In the genomic region with DNA sequence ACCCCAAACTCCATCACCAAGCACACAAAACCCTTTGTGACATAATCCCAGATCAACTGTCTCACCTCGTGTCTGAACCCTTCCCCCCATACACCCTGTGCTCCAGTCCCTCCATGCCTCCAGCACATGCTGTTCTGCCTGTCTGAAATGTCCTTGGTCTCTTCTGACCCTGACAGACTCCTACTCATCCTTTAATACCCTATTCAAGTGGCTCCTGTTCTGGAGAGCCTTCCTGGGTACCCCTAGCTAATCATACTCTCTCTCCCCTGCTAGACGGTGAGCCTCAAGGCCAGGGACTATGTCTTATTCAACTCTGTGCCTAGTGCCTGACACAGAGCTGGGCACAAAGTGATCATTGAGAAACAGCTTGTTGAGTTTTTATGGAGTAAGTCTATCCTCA, we compare ENCODE assay signal across 21 cellular contexts.
"Had no signal": no experiment of that assay in that cellular context is flagged by ENCODE, and none has a peak within 500 bp of the region (broad histone marks: within the 10 kb centered on the region; RNA-seq: fewer than 3 reads in every experiment).

No MANE protein-coding gene starts in this region.

- H3K9me3 Mint-ChIP-seq: natural killer cell treated with Interleukin-12 subunit alpha and Interleukin-12 subunit beta and Interleukin-15 and Interleukin-18, amount 100 ng/mL, for 72 hours; stimulated activated effector memory CD8-positive, alpha-beta T cell treated with anti-CD3 and anti-CD28 coated beads, Interleukin-12 subunit alpha, Interleukin-12 subunit beta, amount 100 ng/mL, for 72 hours; type B pancreatic cell had no signal

- H3K27me3 ChIP-seq: dorsolateral prefrontal cortex, sigmoid colon had no signal

- H3K4me1 ChIP-seq: gastrocnemius medialis, psoas muscle, sigmoid colon, stomach, tibial artery had no signal

- H3K9me3 ChIP-seq: gastrocnemius medialis, lower lobe of right lung, psoas muscle, sigmoid colon, stomach, tibial artery had no signal

- H3K27ac Mint-ChIP-seq: natural killer cell treated with Interleukin-12 subunit alpha and Interleukin-12 subunit beta and Interleukin-15 and Interleukin-18, amount 100 ng/mL, for 72 hours; stimulated activated effector memory CD8-positive, alpha-beta T cell treated with anti-CD3 and anti-CD28 coated beads, Interleukin-12 subunit alpha, Interleukin-12 subunit beta, amount 100 ng/mL, for 72 hours; type B pancreatic cell had no signal

- H3K4me3 ChIP-seq: dorsolateral prefrontal cortex, gastrocnemius medialis, lower lobe of right lung, psoas muscle, sigmoid colon, stomach, tibial artery had no signal

- H3K36me3 Mint-ChIP-seq: natural killer cell treated with Interleukin-12 subunit alpha and Interleukin-12 subunit beta and Interleukin-15 and Interleukin-18, amount 100 ng/mL, for 72 hours; stimulated activated effector memory CD8-positive, alpha-beta T cell treated with anti-CD3 and anti-CD28 coated beads, Interleukin-12 subunit alpha, Interleukin-12 subunit beta, amount 100 ng/mL, for 72 hours; type B pancreatic cell had no signal

- H3K27ac ChIP-seq: gastrocnemius medialis, lower lobe of right lung, psoas muscle, sigmoid colon, stomach, tibial artery had no signal

- H3K36me3 ChIP-seq: gastrocnemius medialis, lower lobe of right lung, sigmoid colon, stomach, tibial artery had no signal

- ATAC-seq: esophagus mucosa; gastrocnemius medialis; left ventricle myocardium superior; lower lobe of right lung; natural killer cell treated with Interleukin-12 subunit alpha and Interleukin-12 subunit beta and Interleukin-15 and Interleukin-18, amount 100 ng/mL, for 72 hours; psoas muscle; right cardiac atrium; stimulated activated effector memory CD8-positive, alpha-beta T cell treated with anti-CD3 and anti-CD28 coated beads, Interleukin-12 subunit alpha, Interleukin-12 subunit beta, amount 100 ng/mL, for 72 hours had no signal

- H3K27me3 Mint-ChIP-seq: type B pancreatic cell had no signal

- H3K4me1 Mint-ChIP-seq: stimulated activated effector memory CD8-positive, alpha-beta T cell treated with anti-CD3 and anti-CD28 coated beads, Interleukin-12 subunit alpha, Interleukin-12 subunit beta, amount 100 ng/mL, for 72 hours had no signal

- DNase-seq: cortex of kidney; dorsolateral prefrontal cortex; effector CD4-positive, alpha-beta T cell; foreskin fibroblast; gastrocnemius medialis; head of caudate nucleus; left ventricle myocardium superior; lower lobe of right lung; nucleus accumbens; right cardiac atrium; sigmoid colon; stimulated activated CD4-positive, alpha-beta T cell treated with anti-CD3 and anti-CD28 coated beads, Interleukin-2, amount 100 ng/mL, for 24 hours; stimulated activated CD4-positive, alpha-beta T cell treated with anti-CD3 and anti-CD28 coated beads, Interleukin-4, amount 100 ng/mL, for 24 hours; stimulated activated naive CD4-positive, alpha-beta T cell treated with Interleukin-2 at 50 U/mL for 16 hours; stomach; tibial artery had no signal

- H3K4me3 Mint-ChIP-seq: natural killer cell treated with Interleukin-12 subunit alpha and Interleukin-12 subunit beta and Interleukin-15 and Interleukin-18, amount 100 ng/mL, for 72 hours; stimulated activated effector memory CD8-positive, alpha-beta T cell treated with anti-CD3 and anti-CD28 coated beads, Interleukin-12 subunit alpha, Interleukin-12 subunit beta, amount 100 ng/mL, for 72 hours had no signal
